Comparison of ENCODE assay signal across 8 cellular contexts in genomic region chr3:186930143-186930638, GRCh38. TPM values are rescaled to one million over a fixed set of nuclear protein-coding genes. Genes with fewer than 3 reads are reported as not detected.
DNase-seq lines count a peak whose midpoint lies in the region; ATAC-seq and TF ChIP-seq lines count a peak whose summit lies in the region.

ST6GAL1 (plus strand) TSS chr3:186930526; CDS start chr3:187042704, 112,178 bp downstream.

- BruUV-seq in mammary epithelial cell (replicated peaks; lab: Mats Ljungman, UMichigan), result no TSS peak

- no peak for ATAC-seq in DND-41 (ENCODE audit: insufficient read depth, low read depth)
- ATAC-seq in GM21619 (IDR thresholded peaks at IDR 0.05; ENCODE audit: unreplicated experiment), result peak; percentile 65
- no peak for ATAC-seq in GM18520 (IDR thresholded peaks at IDR 0.05; ENCODE audit: unreplicated experiment)

- H3K9me3 ChIP-seq in DND-41 (ENCODE audit: insufficient read depth, low read length, severe bottlenecking) (no peaks in the 10 kb centered on the region), mammary epithelial cell (replicated peaks; ENCODE audit: insufficient read depth, low read length) (no peaks in the 10 kb centered on the region), spleen (peaks cover 0 to 3% (median 0%) of the 10 kb centered on the region in 8 donors)

- H3K4me3 ChIP-seq in DND-41 (ENCODE audit: low read depth in 1 of 2, low read length in 2 of 2) (no peak within 1 kb of the TSS), mammary epithelial cell (replicated peaks in 1 of 3; ENCODE audit: insufficient read depth in 1 of 3, low read depth in 2 of 3, low read length in 3 of 3) (peak within 1 kb of the TSS; percentile 86 to 95 (median 89)), spleen (peak within 1 kb of the TSS; percentile 94 to 99 (median 98))

- in situ Hi-C loops in mammary epithelial cell (cut with MboI; ENCODE audit: low sequenced_read_pairs in 2 of 2), result no loop called here

- H4K20me1 ChIP-seq in DND-41 (ENCODE audit: insufficient read depth, low read length) (0 out of 2 replicates have a peak, but pooled peaks cover 2% of the 10 kb centered on the region), mammary epithelial cell (ENCODE audit: insufficient read depth, low read length) (no peaks in the 10 kb centered on the region)

- TF ChIP-seq POLR2A in spleen (IDR thresholded peaks at IDR 0.05), result peak in 1 of 3 donors; percentile 52

- H3K27ac ChIP-seq in DND-41 (ENCODE audit: low read length) (no peak within 1 kb of the TSS), VCaP (peak within 1 kb of the TSS; percentile 83), mammary epithelial cell (ENCODE audit: insufficient read depth, low read depth, low read length) (peak within 1 kb of the TSS; percentile 42), spleen (peak within 1 kb of the TSS; percentile 89 to 94 (median 93))

- H3K4me1 ChIP-seq in DND-41 (ENCODE audit: insufficient read depth, low read length) (peaks cover 8% of the 10 kb centered on the region; the same call in 1 of the 2 replicates), mammary epithelial cell (ENCODE audit: insufficient read depth, low read length) (peaks cover 26% of the 10 kb centered on the region), spleen (peaks cover 19 to 51% (median 34%) of the 10 kb centered on the region in 6 donors)

- TF ChIP-seq CTCF in DND-41 (IDR thresholded peaks at IDR 0.05; ENCODE audit: borderline replicate concordance, extremely low read depth, low read length, poor library complexity, severe bottlenecking) (no peak), LNCAP (IDR thresholded peaks at IDR 0.05) (peak; percentile 14; the same call in 1 of the 2 replicates), VCaP (conservative IDR thresholded peaks at IDR 0.05) (peak; percentile 64), mammary epithelial cell (conservative IDR thresholded peaks at IDR 0.05 in 1 of 2, IDR thresholded peaks at IDR 0.05 in 1 of 2; ENCODE audit: extremely low read depth in 1 of 2, insufficient read depth in 1 of 2, low read depth in 1 of 2, low read length in 2 of 2) (peak; percentile 11 to 39), spleen (IDR thresholded peaks at IDR 0.05 in 8 of 11, conservative IDR thresholded peaks at IDR 0.05 in 3 of 11) (peak in 9 of 11 experiments; percentile 20 to 59 (median 45))

- intact Hi-C loops in mammary epithelial cell (cut with micrococcal nuclease) (loop anchor here (1.0 to 5.0 kb wide), 6 partner anchors 29 to 237 kb away; no protein-coding TSS in a partner anchor), spleen (cut with DNase I; ENCODE audit: low total_unique reads) (no loop called here)

- DNase-seq in DND-41 (no peak), mammary epithelial cell (peak; percentile 58), iPS-NIHi7 (ENCODE audit: extremely low spot score) (peak; percentile 81), spleen (peak; percentile 97)

- CTCF ChIA-PET in mammary epithelial cell (lab: Charles Lee; ENCODE audit: low non-redundant PET), result interaction anchor here (0.5 kb wide), 1 partner anchor 235 kb away, joined by 7 read pairs; no protein-coding TSS in a partner anchor

- dilution Hi-C loops in mammary epithelial cell (cut with HindIII; ENCODE audit: low sequenced_read_pairs), result no loop called here

- peaks cover 36% of the 10 kb centered on the region for H3K27me3 ChIP-seq in DND-41 (ENCODE audit: insufficient read depth, low read length, poor library complexity)
- no peaks in the 10 kb centered on the region for H3K27me3 ChIP-seq in mammary epithelial cell (ENCODE audit: insufficient read depth, low read length)
- H3K27me3 ChIP-seq in spleen (replicated peaks in 1 of 7), result no peaks in the 10 kb centered on the region

- H3K9ac ChIP-seq in DND-41 (ENCODE audit: low read depth, low read length) (no peak within 1 kb of the TSS), mammary epithelial cell (ENCODE audit: insufficient read depth, low read length) (peak within 1 kb of the TSS; percentile 71)

- H3K4me2 ChIP-seq in DND-41 (ENCODE audit: insufficient read depth, low read length) (peak within 1 kb of the TSS; percentile 24; the same call in 1 of the 2 replicates), mammary epithelial cell (ENCODE audit: insufficient read depth, low read depth, low read length) (peak within 1 kb of the TSS; percentile 93)

- 30% methylated on average over 8 of the region's 38 CpGs for WGBS in mammary epithelial cell (ENCODE audit: low coverage, missing lambda C conversion rate)
- 0 to 2% (median 0%) methylated on average over 37 to 38 of the region's 38 CpGs for WGBS in spleen, 5 donors

- H3K79me2 ChIP-seq in DND-41 (ENCODE audit: insufficient read depth, low read length) (no peaks in the 10 kb centered on the region), mammary epithelial cell (ENCODE audit: insufficient read depth, low read length) (peaks cover 27% of the 10 kb centered on the region)

- H2AFZ ChIP-seq in DND-41 (ENCODE audit: low read depth, low read length) (no peak within 1 kb of the TSS), mammary epithelial cell (ENCODE audit: low read depth, low read length) (peak within 1 kb of the TSS; percentile 98)

- no peaks in the 10 kb centered on the region for H3K36me3 ChIP-seq in DND-41 (ENCODE audit: insufficient read depth, low read length)
- H3K36me3 ChIP-seq in mammary epithelial cell (ENCODE audit: insufficient read depth, low read length), result no peaks in the 10 kb centered on the region
- H3K36me3 ChIP-seq in spleen, result peaks cover 0 to 23% (median 13%) of the 10 kb centered on the region in 6 donors

RNA-seq across cellular contexts. Expression of gene ST6GAL1, which starts in this region (rescaled TPM):
- total RNA-seq in mammary epithelial cell, result 10 to 100 TPM; 21.8 to 22.6 TPM
- polyA plus RNA-seq in mammary epithelial cell, result 18.4 TPM
- 32.2 TPM for polyA minus RNA-seq in mammary epithelial cell
- 100 to 1,000 TPM; 160 to 247 (median 211) TPM for total RNA-seq in spleen
- polyA plus RNA-seq in spleen, result 10 to 100 TPM; 46.7 to 67.5 (median 59.3) TPM

Comparison
In these comparisons a context has a peak if more than half of its experiments do, and no peak if none do; other contexts are left out.
1. RNA of gene ST6GAL1 (total RNA-seq): 160 to 247 TPM in spleen; 21.8 to 22.6 TPM in mammary epithelial cell; every median in the first group is over 4 times any median in the second.
2. H3K4me3 ChIP-seq: peak in mammary epithelial cell (3 of 3) and spleen (8 of 8); none in DND-41 (0 of 2).